In genomic region chr5:114450516-114450909, GRCh38 we compare ENCODE assay signal across 12 cellular contexts.
DNase-seq lines count a peak whose midpoint lies in the region; ATAC-seq lines count a peak whose summit lies in the region.
"Had no signal": no experiment of that assay in that cellular context is flagged by ENCODE, and none has a peak within 500 bp of the region (broad histone marks: within the 10 kb centered on the region; RNA-seq: fewer than 3 reads in every experiment).

No MANE protein-coding gene starts in this region.

- no peaks in the 10 kb centered on the region for H3K36me3 ChIP-seq in neuronal stem cell (replicated peaks in 1 of 2; ENCODE audit: control insufficient read depth in 2 of 2, insufficient read depth in 2 of 2, low read length in 2 of 2)
- H3K36me3 ChIP-seq: lower lobe of right lung had no signal

- no peak overlapping the region for H2BK12ac ChIP-seq in neuronal stem cell (ENCODE audit: low read length)

- no peak overlapping the region for H3K4me2 ChIP-seq in neuronal stem cell (ENCODE audit: insufficient read depth, low read length, poor library complexity, severe bottlenecking)

- H2BK15ac ChIP-seq in neuronal stem cell (ENCODE audit: low read length): no peak overlapping the region

- H3K18ac ChIP-seq in neuronal stem cell (ENCODE audit: low read length): no peak overlapping the region

- H2AK5ac ChIP-seq in neuronal stem cell (ENCODE audit: low read depth, low read length): no peak overlapping the region

- H4K91ac ChIP-seq in neuronal stem cell (ENCODE audit: low read depth, low read length, poor library complexity): no peak overlapping the region

- no peak overlapping the region for H2BK120ac ChIP-seq in neuronal stem cell (ENCODE audit: low read depth, low read length)

- ATAC-seq in Right ventricle myocardium inferior (peak; percentile 60), GM18519 (IDR thresholded peaks at IDR 0.05; ENCODE audit: low FRiP score, unreplicated experiment) (no peak), HG02763 (IDR thresholded peaks at IDR 0.05; ENCODE audit: unreplicated experiment) (no peak)

- no peak overlapping the region for H2AFZ ChIP-seq in neuronal stem cell (ENCODE audit: low read length)

- peaks cover 2% of the 10 kb centered on the region for H3K79me1 ChIP-seq in neuronal stem cell (ENCODE audit: low read depth, low read length)

- peaks cover 0 to 2% of the 10 kb centered on the region in 2 donors for H3K4me1 ChIP-seq in neuronal stem cell (ENCODE audit: control insufficient read depth in 2 of 2, insufficient read depth in 1 of 2, low read depth in 1 of 2, low read length in 2 of 2)
- H3K4me1 ChIP-seq: lower lobe of right lung had no signal

- no peak overlapping the region for H3K14ac ChIP-seq in neuronal stem cell (ENCODE audit: low read length)

- no peak overlapping the region for H4K8ac ChIP-seq in neuronal stem cell (ENCODE audit: low read depth, low read length)

- no peak overlapping the region for H3K9ac ChIP-seq in neuronal stem cell (ENCODE audit: low read depth, low read length, poor library complexity)

- DNase-seq in Right ventricle myocardium inferior (ENCODE audit: missing footprints) (no peak), cardiac septum (ENCODE audit: low spot score) (no peak), RPMI7951 (ENCODE audit: low read depth) (peak; percentile 0), globus pallidus (ENCODE audit: low spot score) (peak; percentile 7), LoVo (ENCODE audit: low spot score) (no peak), neuronal stem cell (ENCODE audit: low spot score) (no peak)
- DNase-seq: activated CD4-positive, CD25-positive, alpha-beta regulatory T cell; NCI-H2029 treated with DMSO at 0.1 percent for 48 hours had no signal

- no CpG with 5 or more reads among the region's 3 CpGs for WGBS in neuronal stem cell (ENCODE audit: extremely low coverage in 2 of 2, insufficient read length in 2 of 2, insufficient replicate concordance in 1 of 2), 2 donors

- H2BK5ac ChIP-seq in neuronal stem cell (ENCODE audit: low read length): no peak overlapping the region

- H3K27me3 ChIP-seq in neuronal stem cell (ENCODE audit: control insufficient read depth in 3 of 3, insufficient read depth in 3 of 3, low read depth in 1 of 3, low read length in 3 of 3): no peaks in the 10 kb centered on the region

- no peak overlapping the region for H3K4ac ChIP-seq in neuronal stem cell (ENCODE audit: low read length)

- H3K23ac ChIP-seq in neuronal stem cell (ENCODE audit: low read depth, low read length, poor library complexity): no peak overlapping the region

- intact Hi-C loops in Right ventricle myocardium inferior (cut with DNase I) (loop anchor here (2.0 kb wide), 2 partner anchors 350 to 432 kb away; no protein-coding TSS in a partner anchor), cardiac septum (cut with DNase I) (loop anchor here (5.0 kb wide), 2 partner anchors 348 to 773 kb away; no protein-coding TSS in a partner anchor)

- H3K27ac ChIP-seq in neuronal stem cell (replicated peaks; ENCODE audit: low read length): no peak overlapping the region
- H3K27ac ChIP-seq: lower lobe of right lung, RWPE1 had no signal

- H3K9me3 ChIP-seq in neuronal stem cell (replicated peaks in 1 of 2; ENCODE audit: control insufficient read depth in 2 of 2, insufficient read depth in 1 of 2, low read depth in 1 of 2, low read length in 2 of 2): no peaks in the 10 kb centered on the region
- H3K9me3 ChIP-seq: lower lobe of right lung had no signal

- H3K4me3 ChIP-seq in neuronal stem cell (ENCODE audit: low read length in 2 of 2): no peak overlapping the region
- H3K4me3 ChIP-seq: lower lobe of right lung had no signal

Comparison
In these comparisons a context has a peak if more than half of its experiments do, and no peak if none do; other contexts are left out.
1. DNase-seq: peak in RPMI7951 (single experiment) and globus pallidus (single experiment); none in Right ventricle myocardium inferior (single experiment), cardiac septum (single experiment), LoVo (single experiment) and neuronal stem cell (single experiment).